Comparison of ENCODE assay signal across 18 cellular contexts in the genomic region with DNA sequence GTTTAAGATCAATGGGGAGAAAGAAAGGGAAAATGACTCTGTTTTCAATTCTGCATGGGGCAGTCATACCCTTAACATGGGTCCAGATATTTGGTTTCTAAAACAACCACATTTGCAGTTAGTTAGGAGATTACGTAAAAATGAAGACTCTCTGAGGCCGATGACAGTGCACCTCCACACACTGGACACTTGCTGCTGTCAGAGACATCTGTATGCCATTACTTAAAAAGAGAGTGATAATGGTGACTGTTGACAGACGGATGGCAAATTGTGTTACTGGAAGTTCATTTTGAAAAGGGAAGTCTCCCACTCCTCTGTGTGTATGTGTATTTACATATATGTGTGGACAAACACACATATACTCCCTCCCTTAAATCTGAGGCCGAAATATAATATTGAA.
A peak's percentile ranks its signal among the peaks of the same experiment; 100 is the strongest.
DNase-seq lines count a peak whose midpoint lies in the region; ATAC-seq and TF ChIP-seq lines count a peak whose summit lies in the region.
"Had no signal": no experiment of that assay in that cellular context is flagged by ENCODE, and none has a peak within 500 bp of the region (broad histone marks: within the 10 kb centered on the region; RNA-seq: fewer than 3 reads in every experiment).

No MANE protein-coding gene starts in this region.

- intact Hi-C loops in left ventricle myocardium superior (cut with micrococcal nuclease), result no loop called here

- H3K4me1 ChIP-seq in cardiac muscle cell (ENCODE audit: low read depth) (peaks cover 43% of the 10 kb centered on the region), SK-N-SH (ENCODE audit: control insufficient read depth in 1 of 2, insufficient read depth in 2 of 2, low read depth in 1 of 2, low read length in 1 of 2) (peaks cover 19 to 43% of the 10 kb centered on the region in 2 experiments; a peak in 3 of 4 replicates), endocrine pancreas (ENCODE audit: control insufficient read depth, insufficient read depth, low read length) (no peaks in the 10 kb centered on the region)
- H3K4me1 ChIP-seq: HAP-1 had no signal

- CTCF ChIA-PET in SK-N-SH (lab: Yijun Ruan, JAX), result no interaction called here

- peak in 1 of 2 experiments; percentile 68; a peak in 1 of 4 replicates for TF ChIP-seq EP300 in SK-N-SH (IDR thresholded peaks at IDR 0.05; ENCODE audit: borderline replicate concordance in 1 of 2, low read depth in 1 of 2, low read length in 1 of 2)

- TF ChIP-seq CTCF in cardiac muscle cell (IDR thresholded peaks at IDR 0.05; ENCODE audit: low read depth, low read length) (no peak), SK-N-SH (IDR thresholded peaks at IDR 0.05) (no peak)

- no peaks in the 10 kb centered on the region for H3K79me2 ChIP-seq in SK-N-SH (ENCODE audit: insufficient read depth)

- no peak overlapping the region for H2AFZ ChIP-seq in SK-N-SH (ENCODE audit: low read depth)

- no peaks in the 10 kb centered on the region for H3K9me3 ChIP-seq in cardiac muscle cell (ENCODE audit: low read depth)
- H3K9me3 ChIP-seq in SK-N-SH, result no peaks in the 10 kb centered on the region
- no peaks in the 10 kb centered on the region for H3K9me3 ChIP-seq in endocrine pancreas (ENCODE audit: control insufficient read depth, low read length)
- H3K9me3 ChIP-seq: HAP-1 had no signal

- DNase-seq in cardiac muscle cell (ENCODE audit: low read depth in 1 of 2, low spot score in 1 of 2) (no peak), left ventricle myocardium superior (no peak), SK-N-SH (peak; percentile 12)
- no peak for DNase-seq in stimulated activated naive CD8-positive, alpha-beta T cell treated with anti-CD3 and anti-CD28 coated beads, Interleukin-15, amount 100 ng/mL, for 72 hours
- DNase-seq: 8988T; ACHN; C1 segment of cervical spinal cord; Calu3; CD4-positive, alpha-beta T cell; DMS153; DMS79 treated with DMSO at 0.1 percent for 48 hours; EL; GOT3 had no signal

- H3F3A ChIP-seq in SK-N-SH (replicated peaks; ENCODE audit: insufficient read depth), result no peaks in the 10 kb centered on the region

- TF ChIP-seq RAD21 in SK-N-SH (IDR thresholded peaks at IDR 0.05; ENCODE audit: low read length), result peak; percentile 12; the same call in 1 of the 2 replicates

- no peak overlapping the region for H3K4me3 Mint-ChIP-seq in stimulated activated naive CD8-positive, alpha-beta T cell treated with anti-CD3 and anti-CD28 coated beads, Interleukin-15, amount 100 ng/mL, for 72 hours
- H3K4me3 Mint-ChIP-seq: CD4-positive, alpha-beta T cell had no signal

- peaks cover 0 to 5% of the 10 kb centered on the region in 2 donors for H3K9me3 Mint-ChIP-seq in stimulated activated naive CD8-positive, alpha-beta T cell treated with anti-CD3 and anti-CD28 coated beads, Interleukin-15, amount 100 ng/mL, for 72 hours
- H3K9me3 Mint-ChIP-seq: CD4-positive, alpha-beta T cell had no signal

- POLR2A ChIA-PET in SK-N-SH (lab: Yijun Ruan, JAX), result no interaction called here

- no peaks in the 10 kb centered on the region for H3K27me3 Mint-ChIP-seq in stimulated activated naive CD8-positive, alpha-beta T cell treated with anti-CD3 and anti-CD28 coated beads, Interleukin-15, amount 100 ng/mL, for 72 hours
- H3K27me3 Mint-ChIP-seq: CD4-positive, alpha-beta T cell had no signal

- H3K27ac ChIP-seq in cardiac muscle cell (peak overlapping the region; percentile 75), SK-N-SH (ENCODE audit: low read depth in 2 of 2, low read length in 1 of 2) (peak overlapping the region in 1 of 2 experiments; percentile 88; a peak in 2 of 4 replicates)

- H3K4me2 ChIP-seq in SK-N-SH, result no peak overlapping the region

- no peaks in the 10 kb centered on the region for H3K9me2 ChIP-seq in SK-N-SH

- H3K9ac ChIP-seq in SK-N-SH, result no peak overlapping the region
- H3K9ac ChIP-seq in endocrine pancreas (ENCODE audit: control insufficient read depth, insufficient read depth, low read length), result no peak overlapping the region

- WGBS in SK-N-SH (ENCODE audit: low lambda C conversion rate), result 58% methylated on average over 4 of the region's 4 CpGs

- H3K4me1 Mint-ChIP-seq in stimulated activated naive CD8-positive, alpha-beta T cell treated with anti-CD3 and anti-CD28 coated beads, Interleukin-15, amount 100 ng/mL, for 72 hours, result no peaks in the 10 kb centered on the region

- no peaks in the 10 kb centered on the region for H4K20me1 ChIP-seq in SK-N-SH (ENCODE audit: insufficient read depth)

- no peak overlapping the region for H3K27ac Mint-ChIP-seq in stimulated activated naive CD8-positive, alpha-beta T cell treated with anti-CD3 and anti-CD28 coated beads, Interleukin-15, amount 100 ng/mL, for 72 hours
- H3K27ac Mint-ChIP-seq: CD4-positive, alpha-beta T cell had no signal

- ATAC-seq in left ventricle myocardium superior (no peak), HG02798 (IDR thresholded peaks at IDR 0.05; ENCODE audit: poor library complexity, unreplicated experiment) (no peak), HG03565 (IDR thresholded peaks at IDR 0.05; ENCODE audit: unreplicated experiment) (no peak)
- ATAC-seq in stimulated activated naive CD8-positive, alpha-beta T cell treated with anti-CD3 and anti-CD28 coated beads, Interleukin-15, amount 100 ng/mL, for 72 hours, result no peak
- ATAC-seq: HepG2 had no signal

- H3K27me3 ChIP-seq in cardiac muscle cell, result no peaks in the 10 kb centered on the region
- H3K27me3 ChIP-seq in SK-N-SH (ENCODE audit: insufficient read depth), result no peaks in the 10 kb centered on the region
- H3K27me3 ChIP-seq in endocrine pancreas (ENCODE audit: control insufficient read depth, insufficient read depth, low read length), result no peaks in the 10 kb centered on the region

- H3K36me3 ChIP-seq in cardiac muscle cell (no peaks in the 10 kb centered on the region), SK-N-SH (replicated peaks in 1 of 2; ENCODE audit: control insufficient read depth in 1 of 2, insufficient read depth in 2 of 2, low read length in 1 of 2) (no peaks in the 10 kb centered on the region), endocrine pancreas (ENCODE audit: control insufficient read depth, insufficient read depth, low read length) (no peaks in the 10 kb centered on the region)
- H3K36me3 ChIP-seq: HAP-1 had no signal

- H3K4me3 ChIP-seq in cardiac muscle cell (no peak overlapping the region), SK-N-SH (ENCODE audit: low read depth in 2 of 2, low read length in 1 of 2) (no peak overlapping the region), endocrine pancreas (ENCODE audit: control insufficient read depth, insufficient read depth, low read length) (peak overlapping the region; percentile 45)
- H3K4me3 ChIP-seq: HAP-1 had no signal

TF ChIP-seq in SK-N-SH, 30 proteins besides CTCF, POLR2A, EP300 and RAD21:
- TF ChIP-seq POLR2AphosphoS5 (IDR thresholded peaks at IDR 0.05; ENCODE audit: low read depth, low read length), result no peak
- TF ChIP-seq, protein P1, sequence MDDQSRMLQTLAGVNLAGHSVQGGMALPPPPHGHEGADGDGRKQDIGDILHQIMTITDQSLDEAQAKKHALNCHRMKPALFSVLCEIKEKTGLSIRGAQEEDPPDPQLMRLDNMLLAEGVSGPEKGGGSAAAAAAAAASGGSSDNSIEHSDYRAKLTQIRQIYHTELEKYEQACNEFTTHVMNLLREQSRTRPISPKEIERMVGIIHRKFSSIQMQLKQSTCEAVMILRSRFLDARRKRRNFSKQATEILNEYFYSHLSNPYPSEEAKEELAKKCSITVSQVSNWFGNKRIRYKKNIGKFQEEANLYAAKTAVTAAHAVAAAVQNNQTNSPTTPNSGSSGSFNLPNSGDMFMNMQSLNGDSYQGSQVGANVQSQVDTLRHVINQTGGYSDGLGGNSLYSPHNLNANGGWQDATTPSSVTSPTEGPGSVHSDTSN (IDR thresholded peaks at IDR 0.05), result no peak
- TF ChIP-seq RCOR1 (IDR thresholded peaks at IDR 0.05; ENCODE audit: low read length), result peak; percentile 38; the same call in 1 of the 2 replicates
- TF ChIP-seq MXI1 (IDR thresholded peaks at IDR 0.05; ENCODE audit: low read depth, low read length), result peak; percentile 30; the same call in 1 of the 2 replicates
- TF ChIP-seq GATA2 (CRISPR knock-in tag; IDR thresholded peaks at IDR 0.05), result peak; percentile 54
- TF ChIP-seq TCF12 (IDR thresholded peaks at IDR 0.05), result peak; percentile 22; the same call in 1 of the 2 replicates
